In genomic region chr22:41408665-41409064, GRCh38 we compare ENCODE assay signal across 1 cellular context.
TF ChIP-seq lines count a peak whose summit lies in the region.

No MANE protein-coding gene starts in this region.

TF ChIP-seq in H1, 55 proteins besides CTCF, POLR2A, EP300 and RAD21:
- no peak for TF ChIP-seq SIRT6 (IDR thresholded peaks at IDR 0.05; ENCODE audit: low read length)
- no peak for TF ChIP-seq JUND (IDR thresholded peaks at IDR 0.05; ENCODE audit: low read length)
- TF ChIP-seq POU5F1 (IDR thresholded peaks at IDR 0.05; ENCODE audit: low read depth, low read length), result no peak
- TF ChIP-seq ZNF274 (IDR thresholded peaks at IDR 0.05; ENCODE audit: borderline replicate concordance, extremely low read depth, low read length), result no peak
- no peak for TF ChIP-seq PHF8 (conservative IDR thresholded peaks at IDR 0.05; ENCODE audit: low read depth, low read length)
- no peak for TF ChIP-seq GABPA (IDR thresholded peaks at IDR 0.05; ENCODE audit: borderline replicate concordance, insufficient read depth, low read length)
